In genomic region chr7:140342732-140343514, GRCh38 we compare ENCODE assay signal across 8 cellular contexts. TPM values are rescaled to one million over a fixed set of nuclear protein-coding genes. Genes with fewer than 3 reads are reported as not detected.
A peak's percentile ranks its signal among the peaks of the same experiment; 100 is the strongest.
DNase-seq lines count a peak whose midpoint lies in the region; ATAC-seq and TF ChIP-seq lines count a peak whose summit lies in the region.

No MANE protein-coding gene starts in this region.

- H3K4me3 ChIP-seq in body of pancreas (no peak overlapping the region), coronary artery (no peak overlapping the region)

- H3K36me3 ChIP-seq in body of pancreas (replicated peaks in 1 of 2; ENCODE audit: insufficient read depth in 1 of 2, low read depth in 2 of 2), result peaks cover 0 to 8% of the 10 kb centered on the region in 2 donors

- WGBS in body of pancreas, 2 donors, result 71 to 75% methylated on average over 13 of the region's 13 CpGs

- no peaks in the 10 kb centered on the region for H3K9me3 ChIP-seq in body of pancreas

- H3K4me1 ChIP-seq in body of pancreas, result no peaks in the 10 kb centered on the region

- no peaks in the 10 kb centered on the region for H3K27me3 ChIP-seq in body of pancreas

- TF ChIP-seq CTCF in body of pancreas (IDR thresholded peaks at IDR 0.05) (peak in 4 of 7 experiments; percentile 26 to 36 (median 26)), coronary artery (IDR thresholded peaks at IDR 0.05) (no peak)

- DNase-seq in NCI-H146 (lab: John Stamatoyannopoulos, UW) (peak; percentile 12), NCI-H146 treated with DMSO at 0.1 percent for 48 hours (lab: John Stamatoyannopoulos, UW; ENCODE audit: unreplicated experiment) (no peak), NCI-H2107 treated with DMSO at 0.1 percent for 48 hours (lab: John Stamatoyannopoulos, UW; ENCODE audit: unreplicated experiment) (peak; percentile 41), body of pancreas (peak in 3 of 4 donors; percentile 28 to 53 (median 29)), left lobe of liver (ENCODE audit: low spot score) (no peak), coronary artery (ENCODE audit: low spot score) (no peak)
- no peak for DNase-seq in activated CD4-positive, alpha-beta T cell treated with anti-CD3 and anti-CD28 coated beads, Interleukin-2, amount 50 U/mL, for 48 hours
- no peak for DNase-seq in stimulated activated CD4-positive, alpha-beta T cell treated with anti-CD3 and anti-CD28 coated beads, Interleukin-4, amount 100 ng/mL, for 1 hour

- no peak for TF ChIP-seq POLR2A in body of pancreas (IDR thresholded peaks at IDR 0.05)

- H3K27ac ChIP-seq in body of pancreas (no peak overlapping the region), coronary artery (no peak overlapping the region)

- intact Hi-C loops in body of pancreas (cut with DNase I), result no loop called here

- no peak for ATAC-seq in body of pancreas
- ATAC-seq in left lobe of liver, result peak; percentile 79

RNA-seq across cellular contexts. Expression of gene SLC37A3, which starts 55.4 kb away (rescaled TPM):
- total RNA-seq in body of pancreas (10 to 100 TPM; 37.4 to 55.7 TPM), left lobe of liver (8.0 TPM)

Comparison
In these comparisons a context has a peak if more than half of its experiments do, and no peak if none do; other contexts are left out.
1. DNase-seq: peak in NCI-H146 (single experiment), NCI-H2107 treated with DMSO at 0.1 percent for 48 hours (single experiment) and body of pancreas (3 of 4); none in NCI-H146 treated with DMSO at 0.1 percent for 48 hours (single experiment), left lobe of liver (single experiment), coronary artery (single experiment), activated CD4-positive, alpha-beta T cell treated with anti-CD3 and anti-CD28 coated beads, Interleukin-2, amount 50 U/mL, for 48 hours (0 of 2) and stimulated activated CD4-positive, alpha-beta T cell treated with anti-CD3 and anti-CD28 coated beads, Interleukin-4, amount 100 ng/mL, for 1 hour (single experiment).